In the genomic region with DNA sequence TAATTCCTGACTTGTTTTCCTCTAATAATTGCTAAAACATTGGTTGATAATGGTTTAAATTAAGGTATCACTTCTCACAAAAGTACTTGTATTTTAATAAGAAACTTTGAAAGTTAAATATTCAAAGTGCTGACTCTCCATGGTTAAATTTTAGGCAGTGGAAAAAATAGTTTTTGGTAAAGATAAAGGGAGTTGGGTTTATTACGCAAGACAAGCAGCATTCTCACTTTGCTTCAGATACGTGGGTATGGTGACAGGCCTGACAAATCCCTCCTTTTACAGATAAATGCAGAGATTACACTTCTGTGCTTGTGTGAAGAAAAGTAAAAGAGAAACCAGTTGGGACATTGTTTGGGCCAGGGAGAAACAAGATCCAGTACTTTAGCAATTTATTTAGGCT, we compare ENCODE assay signal across 22 cellular contexts. TPM values are rescaled to one million over a fixed set of nuclear protein-coding genes. Genes with fewer than 3 reads are reported as not detected.
A peak's percentile ranks its signal among the peaks of the same experiment; 100 is the strongest.
DNase-seq lines count a peak whose midpoint lies in the region; ATAC-seq, FAIRE-seq and TF ChIP-seq lines count a peak whose summit lies in the region.
"Had no signal": no experiment of that assay in that cellular context is flagged by ENCODE, and none has a peak within 500 bp of the region (broad histone marks: within the 10 kb centered on the region; RNA-seq: fewer than 3 reads in every experiment).

No MANE protein-coding gene starts in this region.

- no peak overlapping the region for H2BK20ac ChIP-seq in IMR-90 (ENCODE audit: low read depth, low read length)

- no peaks in the 10 kb centered on the region for H3K79me1 ChIP-seq in IMR-90 (ENCODE audit: low read depth in 1 of 2, low read length in 2 of 2)

- CTCF ChIA-PET in IMR-90 (lab: Yijun Ruan, JAX) (no interaction called here), K562 (lab: Yijun Ruan, JAX; ENCODE audit: low intra/inter-chr PET ratio) (no interaction called here)

- H3K27ac ChIP-seq in IMR-90 (ENCODE audit: insufficient read depth, low read length) (no peak overlapping the region), K562 (ENCODE audit: extremely low read depth, low read depth, low read length) (no peak overlapping the region), smooth muscle cell (ENCODE audit: low read depth) (no peak overlapping the region)
- H3K27ac ChIP-seq: C4-2B had no signal

- no peak overlapping the region for H2BK120ac ChIP-seq in IMR-90 (ENCODE audit: low read depth, low read length)

- H2AK9ac ChIP-seq in IMR-90 (replicated peaks; ENCODE audit: low read depth, low read length, poor library complexity), result no peak overlapping the region

- H3K36me3 ChIP-seq in IMR-90 (ENCODE audit: control insufficient read depth, insufficient read depth, low read length) (no peaks in the 10 kb centered on the region), K562 (ENCODE audit: control insufficient read depth, insufficient read depth, low read length) (no peaks in the 10 kb centered on the region), smooth muscle cell (ENCODE audit: low read depth) (no peaks in the 10 kb centered on the region)

- H3K9me1 ChIP-seq in IMR-90 (ENCODE audit: insufficient read depth, low read length) (no peaks in the 10 kb centered on the region), K562 (ENCODE audit: control insufficient read depth, insufficient read depth, low read length) (no peaks in the 10 kb centered on the region)

- H2AFZ ChIP-seq in IMR-90 (replicated peaks; ENCODE audit: low read length, poor library complexity), result no peak overlapping the region
- no peak overlapping the region for H2AFZ ChIP-seq in K562 (ENCODE audit: low read depth, low read length)
- H2AFZ ChIP-seq in smooth muscle cell (ENCODE audit: low read depth), result peak overlapping the region; percentile 74
- H2AFZ ChIP-seq: GM23338 had no signal

- no peak overlapping the region for H2BK5ac ChIP-seq in IMR-90 (ENCODE audit: low read depth, low read length, poor library complexity, severe bottlenecking)

- in situ Hi-C loops in IMR-90 (cut with MboI; ENCODE audit: low sequenced_read_pairs) (no loop called here), K562 (cut with MboI) (no loop called here)

- no peak overlapping the region for H3K4ac ChIP-seq in IMR-90 (ENCODE audit: low read depth, low read length)

- no peak overlapping the region for H3K23ac ChIP-seq in IMR-90 (ENCODE audit: low read depth, low read length)

- POLR2A ChIA-PET in IMR-90 (lab: Charles Lee; ENCODE audit: unreplicated experiment), result no interaction called here
- POLR2A ChIA-PET in K562 (lab: Yijun Ruan, JAX), result no interaction called here

- ATAC-seq in IMR-90 (ENCODE audit: low read depth) (no peak), K562 (no peak), HG03442 (IDR thresholded peaks at IDR 0.05; ENCODE audit: unreplicated experiment) (no peak)
- ATAC-seq: GM23338, HCT116 had no signal

- H3K79me2 ChIP-seq in K562 (ENCODE audit: control insufficient read depth, insufficient read depth, low read length) (no peaks in the 10 kb centered on the region), smooth muscle cell (ENCODE audit: low read depth) (no peaks in the 10 kb centered on the region)

- TF ChIP-seq POLR2A in IMR-90 (IDR thresholded peaks at IDR 0.05; ENCODE audit: low read depth, low read length) (no peak), K562 (conservative IDR thresholded peaks at IDR 0.05) (no peak)

- TF ChIP-seq CTCF in IMR-90 (conservative IDR thresholded peaks at IDR 0.05; ENCODE audit: low read depth, low read length) (no peak), K562 (IDR thresholded peaks at IDR 0.05 in 2 of 3, conservative IDR thresholded peaks at IDR 0.05 in 1 of 3; ENCODE audit: insufficient read depth in 2 of 3, low read depth in 1 of 3, low read length in 3 of 3) (no peak), smooth muscle cell (IDR thresholded peaks at IDR 0.05; ENCODE audit: borderline replicate concordance, insufficient read depth, poor library complexity, severe bottlenecking) (no peak)

- H3K9me3 ChIP-seq in IMR-90 (ENCODE audit: control insufficient read depth, insufficient read depth, low read length) (no peaks in the 10 kb centered on the region), K562 (replicated peaks; ENCODE audit: control insufficient read depth, insufficient read depth, low read depth, low read length) (no peaks in the 10 kb centered on the region), smooth muscle cell (replicated peaks; ENCODE audit: low read depth) (no peaks in the 10 kb centered on the region)
- H3K9me3 ChIP-seq: Caco-2 had no signal

- no peak overlapping the region for H3K9ac ChIP-seq in IMR-90 (ENCODE audit: low read depth, low read length)
- no peak overlapping the region for H3K9ac ChIP-seq in K562 (ENCODE audit: insufficient read depth in 1 of 2, low read depth in 2 of 2, low read length in 2 of 2)
- no peak overlapping the region for H3K9ac ChIP-seq in smooth muscle cell (ENCODE audit: low read depth)

- H3K56ac ChIP-seq in IMR-90 (ENCODE audit: extremely low read depth, insufficient read depth, low read length), result no peak overlapping the region

- H4K5ac ChIP-seq in IMR-90 (ENCODE audit: low read depth, low read length), result no peak overlapping the region

- no CpG with 5 or more reads among the region's 2 CpGs for WGBS in IMR-90 (ENCODE audit: extremely low coverage in 2 of 2, insufficient read length in 1 of 2), 2 experiments
- WGBS in K562 (ENCODE audit: insufficient coverage, low coverage, missing lambda C conversion rate), result 0% methylated on average over 2 of the region's 2 CpGs
- WGBS in smooth muscle cell (ENCODE audit: low lambda C conversion rate), result 43% methylated on average over 2 of the region's 2 CpGs

- no peak overlapping the region for H4K8ac ChIP-seq in IMR-90 (ENCODE audit: low read depth in 2 of 2, low read length in 2 of 2)

- H2AK5ac ChIP-seq in IMR-90 (ENCODE audit: low read depth, low read length), result no peak overlapping the region

- H3K4me1 ChIP-seq in IMR-90 (ENCODE audit: control insufficient read depth, insufficient read depth, low read length) (no peaks in the 10 kb centered on the region), K562 (replicated peaks in 1 of 2; ENCODE audit: control insufficient read depth in 2 of 2, insufficient read depth in 2 of 2, low read length in 2 of 2) (no peaks in the 10 kb centered on the region), smooth muscle cell (ENCODE audit: low read depth) (peaks cover 11% of the 10 kb centered on the region)
- H3K4me1 ChIP-seq: Caco-2 had no signal

- no peak for TF ChIP-seq EP300 in K562 (IDR thresholded peaks at IDR 0.05; ENCODE audit: low read length)

- no peak overlapping the region for H3K4me2 ChIP-seq in IMR-90 (ENCODE audit: low read depth, low read length)
- H3K4me2 ChIP-seq in K562 (ENCODE audit: insufficient read depth, low read length), result no peak overlapping the region
- peak overlapping the region; percentile 14 for H3K4me2 ChIP-seq in smooth muscle cell
- H3K4me2 ChIP-seq: GM23338 had no signal

- no peak overlapping the region for H4K91ac ChIP-seq in IMR-90 (ENCODE audit: insufficient read depth, low read depth, low read length)

- DNase-seq in IMR-90, result no peak
- peak; percentile 26 for DNase-seq in OCI-M1 (lab: John Stamatoyannopoulos, UW)
- DNase-seq in K562 (ENCODE audit: extremely low read depth in 1 of 4, low spot score in 3 of 4), result no peak
- no peak for DNase-seq in smooth muscle cell (lab: John Stamatoyannopoulos, UW; ENCODE audit: unreplicated experiment)
- DNase-seq in NK-92 treated with Interleukin-12 subunit alpha and Interleukin-12 subunit beta, amount 100 ng/mL, for 24 hours (lab: John Stamatoyannopoulos, UW), result no peak
- no peak for DNase-seq in stimulated activated CD4-positive, alpha-beta T cell treated with anti-CD3 and anti-CD28 coated beads, Interleukin-4, amount 100 ng/mL, for 1 hour
- DNase-seq: AML-193; Caco-2; CD4-positive, alpha-beta T cell; H7; HFFc6; KBM-7 had no signal

- H2BK15ac ChIP-seq in IMR-90 (ENCODE audit: low read depth, low read length), result no peak overlapping the region

- intact Hi-C loops in IMR-90 (cut with micrococcal nuclease), result no loop called here
- intact Hi-C loops in K562 (cut with micrococcal nuclease), result no loop called here

- no peak overlapping the region for H3K18ac ChIP-seq in IMR-90 (ENCODE audit: low read depth, low read length)

- no TSS peak for BruUV-seq in IMR-90 (replicated peaks; lab: Mats Ljungman, UMichigan)
- BruUV-seq in K562 (replicated peaks; lab: Mats Ljungman, UMichigan), result no TSS peak

- TF ChIP-seq RAD21 in IMR-90 (IDR thresholded peaks at IDR 0.05; ENCODE audit: low read length), result no peak
- TF ChIP-seq RAD21 in K562 (CRISPR knock-in tag; conservative IDR thresholded peaks at IDR 0.05 in 1 of 2, IDR thresholded peaks at IDR 0.05 in 1 of 2), result no peak

- dilution Hi-C loops in IMR-90 (cut with HindIII; ENCODE audit: low sequenced_read_pairs, unreplicated experiment), result no loop called here

- no peak for FAIRE-seq in K562 (lab: Jason Lieb, UNC)
- FAIRE-seq: A204.1, D721Med, G401.6, GM12891 had no signal

- no peaks in the 10 kb centered on the region for H4K20me1 ChIP-seq in IMR-90 (ENCODE audit: insufficient read depth, low read length)
- H4K20me1 ChIP-seq in K562 (replicated peaks; ENCODE audit: control insufficient read depth, insufficient read depth, low read length), result no peaks in the 10 kb centered on the region
- H4K20me1 ChIP-seq in smooth muscle cell (ENCODE audit: low read depth), result no peaks in the 10 kb centered on the region

- H3K4me3 ChIP-seq in IMR-90 (ENCODE audit: insufficient read depth, low read depth, low read length), result no peak overlapping the region
- no peak overlapping the region for H3K4me3 ChIP-seq in K562
- no peak overlapping the region for H3K4me3 ChIP-seq in smooth muscle cell
- H3K4me3 ChIP-seq: GM23338 had no signal

- no peaks in the 10 kb centered on the region for H3K27me3 ChIP-seq in IMR-90 (ENCODE audit: control insufficient read depth, insufficient read depth, low read length)
- H3K27me3 ChIP-seq in K562 (ENCODE audit: control insufficient read depth in 2 of 2, insufficient read depth in 2 of 2, low read length in 2 of 2), result no peaks in the 10 kb centered on the region
- no peaks in the 10 kb centered on the region for H3K27me3 ChIP-seq in smooth muscle cell (ENCODE audit: low read depth)

- H3K14ac ChIP-seq in IMR-90 (replicated peaks; ENCODE audit: low read depth, low read length), result no peak overlapping the region

- H3F3A ChIP-seq in smooth muscle cell (ENCODE audit: low read depth), result peaks cover 3% of the 10 kb centered on the region

RNA-seq across cellular contexts. Expression of a gene that starts 14.5 kb away (rescaled TPM):
- total RNA-seq in IMR-90 (2012; rRNA removed), result not detected in 2 replicates
- not detected in 2 replicates for polyA plus RNA-seq in IMR-90 (2012; rRNA removed)
- not detected in 2 replicates for polyA plus RNA-seq in IMR-90 (2012; cell fraction: cytosol; rRNA removed)
- polyA plus RNA-seq in IMR-90 (2012; cell fraction: nucleus; rRNA removed; ENCODE audit: low replicate concordance), result 0.08 TPM in 1 of 2 replicates, not detected in the other
- not detected in 2 replicates for total RNA-seq in K562 (2011; cell fraction: chromatin; rRNA removed; ENCODE audit: low replicate concordance)
- total RNA-seq in K562 (2011; cell fraction: nucleolus; rRNA removed), result not detected in 2 replicates
- not detected in 2 replicates for total RNA-seq in K562 (2011; cell fraction: nucleoplasm; rRNA removed)
- total RNA-seq in K562 (2014; rRNA removed), result not detected in 2 replicates
- not detected in 2 replicates for total RNA-seq in K562 (2014; rRNA removed; fragmentation: Illumina TruSeq; extraction: Trizol)
- total RNA-seq in K562 (2015; rRNA removed; fragmentation: Illumina TruSeq; extraction: Trizol), result not detected in 2 replicates
- not detected in 2 replicates for total RNA-seq in K562 (2021)
- polyA plus RNA-seq in K562 (2011; rRNA removed), result not detected in 2 replicates
- polyA plus RNA-seq in K562 (2011; cell fraction: cytosol; rRNA removed), result not detected in 2 replicates
- not detected in 2 replicates for polyA plus RNA-seq in K562 (2011; cell fraction: nucleus; rRNA removed)
- not detected in 2 replicates for polyA plus RNA-seq in K562 (2012)
- not detected in 2 replicates for polyA plus RNA-seq in K562 (2014; fragmentation: Illumina TruSeq; extraction: Trizol)
- polyA plus RNA-seq in K562 (2014; fragmentation: Nextera tagmentation; extraction: Ambion mirVana), result not detected
- polyA plus RNA-seq in K562 (2014; rRNA removed), result 0.13 TPM in 1 of 2 replicates, not detected in the other
- polyA minus RNA-seq in K562 (2011; rRNA and poly(A)+ RNA removed), result not detected in 2 replicates
- not detected in 2 replicates for polyA minus RNA-seq in K562 (2011; cell fraction: cytosol; rRNA and poly(A)+ RNA removed)
- polyA minus RNA-seq in K562 (2011; cell fraction: nucleus; rRNA and poly(A)+ RNA removed), result not detected in 2 replicates
- not detected in 2 replicates for total RNA-seq in smooth muscle cell
- not detected in 2 replicates for polyA plus RNA-seq in smooth muscle cell
- total RNA-seq: Caco-2; CD4-positive, alpha-beta T cell; GM23338; H7; HFFc6; HT-29 had no signal
- polyA plus RNA-seq: BJ, GM23338 had no signal
